9 cellular contexts compared by ENCODE assay signal in the genomic region with DNA sequence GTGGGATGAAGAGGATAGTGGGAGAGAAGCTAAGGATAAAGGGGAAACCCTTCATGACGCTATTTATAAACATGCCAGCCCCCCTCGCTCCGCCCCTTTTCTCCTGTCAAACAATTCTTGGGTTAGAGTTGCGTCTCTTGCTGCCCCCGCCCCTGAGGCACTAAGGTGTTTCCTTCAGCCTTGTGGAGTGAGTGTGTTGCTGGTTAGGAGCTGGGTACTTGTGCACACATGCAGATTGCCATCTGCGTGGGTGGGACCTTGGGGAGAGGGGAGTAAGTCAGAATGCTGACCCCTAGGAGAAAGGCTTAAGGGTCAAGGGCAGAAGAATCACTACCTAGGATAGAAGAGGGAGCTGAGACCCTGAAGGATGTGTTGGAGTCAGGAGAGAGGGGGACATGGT. TPM values are rescaled to one million over a fixed set of nuclear protein-coding genes. Genes with fewer than 3 reads are reported as not detected.
DNase-seq lines count a peak whose midpoint lies in the region; ATAC-seq and TF ChIP-seq lines count a peak whose summit lies in the region.
"Had no signal": no experiment of that assay in that cellular context is flagged by ENCODE, and none has a peak within 500 bp of the region (broad histone marks: within the 10 kb centered on the region; RNA-seq: fewer than 3 reads in every experiment).

No MANE protein-coding gene starts in this region.

- no peaks in the 10 kb centered on the region for H3K27me3 ChIP-seq in iPS-20b (ENCODE audit: insufficient read depth, low read length)

- POLR2A ChIA-PET in HEK293T (lab: Yijun Ruan, JAX), result interaction anchor here (1.3 to 2.7 kb wide), 2 partner anchors 10 to 11 kb away, joined by 3 to 13 read pairs; no protein-coding TSS in a partner anchor

- CTCF ChIA-PET in HEK293T (lab: Yijun Ruan, JAX), result interaction anchor here (0.5 to 1.7 kb wide), 5 partner anchors 10 to 193 kb away, joined by 3 to 11 read pairs (median 4); no protein-coding TSS in a partner anchor

- ATAC-seq in activated T-cell treated with anti-CD3 and anti-CD28 coated beads, Interleukin-2, amount 50 U/mL, for 4 hours, result no peak

- peak overlapping the region; percentile 59 for H3K27ac Mint-ChIP-seq in activated naive CD8-positive, alpha-beta T cell

- peaks cover 66% of the 10 kb centered on the region for H3K4me1 Mint-ChIP-seq in activated T-cell treated with anti-CD3 and anti-CD28 coated beads, Interleukin-2, amount 50 U/mL, for 4 hours (ENCODE audit: low read depth)
- peaks cover 59% of the 10 kb centered on the region for H3K4me1 Mint-ChIP-seq in activated naive CD8-positive, alpha-beta T cell (ENCODE audit: low read depth)

- H3K36me3 ChIP-seq in iPS-20b (ENCODE audit: insufficient read depth, low read depth, low read length), result peaks cover 23% of the 10 kb centered on the region; the same call in 1 of the 2 replicates

- H3K36me3 Mint-ChIP-seq in activated T-cell treated with anti-CD3 and anti-CD28 coated beads, Interleukin-2, amount 50 U/mL, for 4 hours (ENCODE audit: insufficient read depth), result peaks cover 13% of the 10 kb centered on the region
- peaks cover 3% of the 10 kb centered on the region for H3K36me3 Mint-ChIP-seq in activated naive CD8-positive, alpha-beta T cell

- no peaks in the 10 kb centered on the region for H3K27me3 Mint-ChIP-seq in activated T-cell treated with anti-CD3 and anti-CD28 coated beads, Interleukin-2, amount 50 U/mL, for 4 hours (ENCODE audit: low read depth)
- no peaks in the 10 kb centered on the region for H3K27me3 Mint-ChIP-seq in activated naive CD8-positive, alpha-beta T cell

- H3K27ac ChIP-seq in iPS-20b (ENCODE audit: low read length), result no peak overlapping the region
- peak overlapping the region; percentile 22 for H3K27ac ChIP-seq in substantia nigra (ENCODE audit: low read depth, low read length, poor library complexity, severe bottlenecking)

- no peaks in the 10 kb centered on the region for H3K9me3 Mint-ChIP-seq in activated T-cell treated with anti-CD3 and anti-CD28 coated beads, Interleukin-2, amount 50 U/mL, for 4 hours
- H3K9me3 Mint-ChIP-seq in activated naive CD8-positive, alpha-beta T cell (ENCODE audit: low read depth), result no peaks in the 10 kb centered on the region

- no peak for DNase-seq in activated T-cell treated with anti-CD3 and anti-CD28 coated beads, Interleukin-2, amount 50 U/mL, for 4 hours
- DNase-seq in activated T-cell treated with anti-CD3 and anti-CD28 coated beads for 4 hours (no peak), substantia nigra (lab: John Stamatoyannopoulos, UW) (peak in 1 of 49 donors; percentile 31), D341Med (ENCODE audit: low spot score) (no peak), HEK293T (ENCODE audit: extremely low spot score) (no peak), NCI-H2107 (lab: John Stamatoyannopoulos, UW) (no peak)
- DNase-seq: stimulated activated CD4-positive, alpha-beta T cell treated with anti-CD3 and anti-CD28 coated beads, Interleukin-12 subunit alpha, Interleukin-12 subunit beta, amount 100 ng/mL, for 4 hours had no signal

- H3K9ac ChIP-seq in iPS-20b (ENCODE audit: low read depth, low read length), result no peak overlapping the region; the same call in 1 of the 2 replicates

- H3K4me1 ChIP-seq in iPS-20b (ENCODE audit: insufficient read depth, low read length), result peaks cover 47% of the 10 kb centered on the region

- H3K4me3 Mint-ChIP-seq in activated T-cell treated with anti-CD3 and anti-CD28 coated beads, Interleukin-2, amount 50 U/mL, for 4 hours, result peak overlapping the region; percentile 37
- peak overlapping the region; percentile 73 for H3K4me3 Mint-ChIP-seq in activated naive CD8-positive, alpha-beta T cell

- H3K4me3 ChIP-seq in iPS-20b (ENCODE audit: low read length), result peak overlapping the region; percentile 54; the same call in 1 of the 2 replicates

- H3K9me3 ChIP-seq in iPS-20b (ENCODE audit: insufficient read depth, low read depth, low read length), result no peaks in the 10 kb centered on the region

TF ChIP-seq in HEK293T, 16 proteins besides CTCF, POLR2A, EP300 and RAD21:
- TF ChIP-seq LEF1 (IDR thresholded peaks at IDR 0.05; ENCODE audit: borderline replicate concordance), result no peak
- TF ChIP-seq FOXM1 (IDR thresholded peaks at IDR 0.05; ENCODE audit: borderline replicate concordance), result no peak
- no peak for TF ChIP-seq FOXK2 (IDR thresholded peaks at IDR 0.05)
- TF ChIP-seq NFRKB (IDR thresholded peaks at IDR 0.05), result no peak
- TF ChIP-seq BHLHE40 (IDR thresholded peaks at IDR 0.05; ENCODE audit: borderline replicate concordance), result no peak
- TF ChIP-seq ELF4 (IDR thresholded peaks at IDR 0.05), result no peak
- TF ChIP-seq, protein P1, sequence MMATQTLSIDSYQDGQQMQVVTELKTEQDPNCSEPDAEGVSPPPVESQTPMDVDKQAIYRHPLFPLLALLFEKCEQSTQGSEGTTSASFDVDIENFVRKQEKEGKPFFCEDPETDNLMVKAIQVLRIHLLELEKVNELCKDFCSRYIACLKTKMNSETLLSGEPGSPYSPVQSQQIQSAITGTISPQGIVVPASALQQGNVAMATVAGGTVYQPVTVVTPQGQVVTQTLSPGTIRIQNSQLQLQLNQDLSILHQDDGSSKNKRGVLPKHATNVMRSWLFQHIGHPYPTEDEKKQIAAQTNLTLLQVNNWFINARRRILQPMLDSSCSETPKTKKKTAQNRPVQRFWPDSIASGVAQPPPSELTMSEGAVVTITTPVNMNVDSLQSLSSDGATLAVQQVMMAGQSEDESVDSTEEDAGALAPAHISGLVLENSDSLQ (IDR thresholded peaks at IDR 0.05), result no peak
- TF ChIP-seq SP1 (IDR thresholded peaks at IDR 0.05), result no peak
- no peak for TF ChIP-seq CTBP1 (IDR thresholded peaks at IDR 0.05; ENCODE audit: borderline replicate concordance)
- no peak for TF ChIP-seq TARDBP (IDR thresholded peaks at IDR 0.05)
- no peak for TF ChIP-seq L3MBTL2 (conservative IDR thresholded peaks at IDR 0.05)
- no peak for TF ChIP-seq ARNT (IDR thresholded peaks at IDR 0.05)
- TF ChIP-seq SUZ12 (IDR thresholded peaks at IDR 0.05), result no peak
- TF ChIP-seq ZNF384 (IDR thresholded peaks at IDR 0.05), result no peak
- TF ChIP-seq HDGF (IDR thresholded peaks at IDR 0.05; ENCODE audit: borderline replicate concordance), result no peak

RNA-seq across cellular contexts. Expression of a gene that starts 5.4 kb away (rescaled TPM):
- total RNA-seq in activated T-cell treated with anti-CD3 and anti-CD28 coated beads, Interleukin-2, amount 50 U/mL, for 4 hours, result 10 to 100 TPM; 17.7 to 20.7 (median 19.0) TPM

RNA-seq across cellular contexts. Expression of a gene that starts 28.2 kb away (rescaled TPM):
- total RNA-seq in activated T-cell treated with anti-CD3 and anti-CD28 coated beads, Interleukin-2, amount 50 U/mL, for 4 hours, result 1 to 10 TPM in 1 of 3 donors, under 1 TPM in 2; 0.49 to 1.5 (median 0.63) TPM

RNA-seq across cellular contexts. Expression of a gene that starts 44.1 kb away (rescaled TPM):
- 10 to 100 TPM; 41.6 to 49.5 (median 42.0) TPM for total RNA-seq in activated T-cell treated with anti-CD3 and anti-CD28 coated beads, Interleukin-2, amount 50 U/mL, for 4 hours
